1 cellular context compared by ENCODE assay signal in the genomic region with DNA sequence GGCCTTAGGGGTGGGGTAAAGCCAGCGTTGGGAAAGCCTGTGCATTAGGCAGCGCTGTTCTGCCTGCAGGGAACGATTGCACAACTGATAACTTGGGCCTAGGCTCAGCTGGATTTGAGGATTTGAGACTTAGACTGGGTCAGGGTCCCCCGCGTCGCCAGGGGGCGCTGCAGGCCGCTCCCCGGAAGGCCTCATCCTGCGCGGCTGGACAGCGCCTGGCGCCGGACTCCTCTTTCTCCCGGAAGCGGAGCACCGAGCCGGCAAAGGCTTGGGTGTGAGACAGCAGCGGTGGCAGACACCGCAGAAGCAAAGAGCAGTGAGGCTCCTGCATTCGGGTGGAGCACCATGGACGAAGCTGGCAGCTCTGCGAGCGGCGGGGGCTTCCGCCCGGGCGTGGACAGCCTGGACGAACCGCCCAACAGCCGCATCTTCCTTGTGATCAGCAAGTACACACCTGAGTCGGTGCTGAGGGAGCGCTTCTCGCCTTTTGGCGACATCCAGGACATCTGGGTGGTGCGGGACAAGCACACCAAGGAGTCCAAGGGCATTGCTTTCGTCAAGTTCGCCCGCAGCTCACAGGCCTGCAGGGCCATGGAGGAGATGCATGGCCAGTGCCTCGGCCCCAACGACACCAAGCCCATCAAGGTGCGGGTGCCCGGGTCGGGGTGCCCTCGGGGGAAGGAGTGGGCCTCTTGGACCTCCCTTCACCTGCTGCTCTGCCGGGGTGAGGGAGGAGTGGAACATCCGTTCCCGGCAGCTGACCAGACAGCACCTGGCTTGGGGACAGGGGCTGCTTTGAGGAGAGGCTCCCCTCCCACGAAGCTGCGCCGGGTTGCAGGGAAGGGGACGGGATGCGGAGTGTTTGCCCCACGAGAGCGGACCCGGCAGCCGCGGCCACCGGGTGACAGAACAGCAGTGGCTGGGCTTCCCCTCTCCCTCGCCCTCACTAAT.
TF ChIP-seq lines count a peak whose summit lies in the region.

A gene with protein sequence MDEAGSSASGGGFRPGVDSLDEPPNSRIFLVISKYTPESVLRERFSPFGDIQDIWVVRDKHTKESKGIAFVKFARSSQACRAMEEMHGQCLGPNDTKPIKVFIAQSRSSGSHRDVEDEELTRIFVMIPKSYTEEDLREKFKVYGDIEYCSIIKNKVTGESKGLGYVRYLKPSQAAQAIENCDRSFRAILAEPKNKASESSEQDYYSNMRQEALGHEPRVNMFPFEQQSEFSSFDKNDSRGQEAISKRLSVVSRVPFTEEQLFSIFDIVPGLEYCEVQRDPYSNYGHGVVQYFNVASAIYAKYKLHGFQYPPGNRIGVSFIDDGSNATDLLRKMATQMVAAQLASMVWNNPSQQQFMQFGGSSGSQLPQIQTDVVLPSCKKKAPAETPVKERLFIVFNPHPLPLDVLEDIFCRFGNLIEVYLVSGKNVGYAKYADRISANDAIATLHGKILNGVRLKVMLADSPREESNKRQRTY (plus strand): TSS at position 236 of the 951 bp plus-strand sequence. CDS start 110 bp downstream, at position 346.

TF ChIP-seq in HepG2, 621 proteins besides CTCF, POLR2A, EP300 and RAD21 (continued from another document and continues in another):
- TF ChIP-seq, protein P1, sequence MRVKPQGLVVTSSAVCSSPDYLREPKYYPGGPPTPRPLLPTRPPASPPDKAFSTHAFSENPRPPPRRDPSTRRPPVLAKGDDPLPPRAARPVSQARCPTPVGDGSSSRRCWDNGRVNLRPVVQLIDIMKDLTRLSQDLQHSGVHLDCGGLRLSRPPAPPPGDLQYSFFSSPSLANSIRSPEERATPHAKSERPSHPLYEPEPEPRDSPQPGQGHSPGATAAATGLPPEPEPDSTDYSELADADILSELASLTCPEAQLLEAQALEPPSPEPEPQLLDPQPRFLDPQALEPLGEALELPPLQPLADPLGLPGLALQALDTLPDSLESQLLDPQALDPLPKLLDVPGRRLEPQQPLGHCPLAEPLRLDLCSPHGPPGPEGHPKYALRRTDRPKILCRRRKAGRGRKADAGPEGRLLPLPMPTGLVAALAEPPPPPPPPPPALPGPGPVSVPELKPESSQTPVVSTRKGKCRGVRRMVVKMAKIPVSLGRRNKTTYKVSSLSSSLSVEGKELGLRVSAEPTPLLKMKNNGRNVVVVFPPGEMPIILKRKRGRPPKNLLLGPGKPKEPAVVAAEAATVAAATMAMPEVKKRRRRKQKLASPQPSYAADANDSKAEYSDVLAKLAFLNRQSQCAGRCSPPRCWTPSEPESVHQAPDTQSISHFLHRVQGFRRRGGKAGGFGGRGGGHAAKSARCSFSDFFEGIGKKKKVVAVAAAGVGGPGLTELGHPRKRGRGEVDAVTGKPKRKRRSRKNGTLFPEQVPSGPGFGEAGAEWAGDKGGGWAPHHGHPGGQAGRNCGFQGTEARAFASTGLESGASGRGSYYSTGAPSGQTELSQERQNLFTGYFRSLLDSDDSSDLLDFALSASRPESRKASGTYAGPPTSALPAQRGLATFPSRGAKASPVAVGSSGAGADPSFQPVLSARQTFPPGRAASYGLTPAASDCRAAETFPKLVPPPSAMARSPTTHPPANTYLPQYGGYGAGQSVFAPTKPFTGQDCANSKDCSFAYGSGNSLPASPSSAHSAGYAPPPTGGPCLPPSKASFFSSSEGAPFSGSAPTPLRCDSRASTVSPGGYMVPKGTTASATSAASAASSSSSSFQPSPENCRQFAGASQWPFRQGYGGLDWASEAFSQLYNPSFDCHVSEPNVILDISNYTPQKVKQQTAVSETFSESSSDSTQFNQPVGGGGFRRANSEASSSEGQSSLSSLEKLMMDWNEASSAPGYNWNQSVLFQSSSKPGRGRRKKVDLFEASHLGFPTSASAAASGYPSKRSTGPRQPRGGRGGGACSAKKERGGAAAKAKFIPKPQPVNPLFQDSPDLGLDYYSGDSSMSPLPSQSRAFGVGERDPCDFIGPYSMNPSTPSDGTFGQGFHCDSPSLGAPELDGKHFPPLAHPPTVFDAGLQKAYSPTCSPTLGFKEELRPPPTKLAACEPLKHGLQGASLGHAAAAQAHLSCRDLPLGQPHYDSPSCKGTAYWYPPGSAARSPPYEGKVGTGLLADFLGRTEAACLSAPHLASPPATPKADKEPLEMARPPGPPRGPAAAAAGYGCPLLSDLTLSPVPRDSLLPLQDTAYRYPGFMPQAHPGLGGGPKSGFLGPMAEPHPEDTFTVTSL (CRISPR knock-in tag; IDR thresholded peaks at IDR 0.05; ENCODE audit: borderline replicate concordance) = no peak
- TF ChIP-seq IRX3 (CRISPR knock-in tag; IDR thresholded peaks at IDR 0.05; ENCODE audit: borderline replicate concordance, low read depth) = peak; percentile 54; the same call in 1 of the 2 replicates
- TF ChIP-seq HMGA1 (CRISPR knock-in tag; conservative IDR thresholded peaks at IDR 0.05) = no peak
- TF ChIP-seq, protein P2, sequence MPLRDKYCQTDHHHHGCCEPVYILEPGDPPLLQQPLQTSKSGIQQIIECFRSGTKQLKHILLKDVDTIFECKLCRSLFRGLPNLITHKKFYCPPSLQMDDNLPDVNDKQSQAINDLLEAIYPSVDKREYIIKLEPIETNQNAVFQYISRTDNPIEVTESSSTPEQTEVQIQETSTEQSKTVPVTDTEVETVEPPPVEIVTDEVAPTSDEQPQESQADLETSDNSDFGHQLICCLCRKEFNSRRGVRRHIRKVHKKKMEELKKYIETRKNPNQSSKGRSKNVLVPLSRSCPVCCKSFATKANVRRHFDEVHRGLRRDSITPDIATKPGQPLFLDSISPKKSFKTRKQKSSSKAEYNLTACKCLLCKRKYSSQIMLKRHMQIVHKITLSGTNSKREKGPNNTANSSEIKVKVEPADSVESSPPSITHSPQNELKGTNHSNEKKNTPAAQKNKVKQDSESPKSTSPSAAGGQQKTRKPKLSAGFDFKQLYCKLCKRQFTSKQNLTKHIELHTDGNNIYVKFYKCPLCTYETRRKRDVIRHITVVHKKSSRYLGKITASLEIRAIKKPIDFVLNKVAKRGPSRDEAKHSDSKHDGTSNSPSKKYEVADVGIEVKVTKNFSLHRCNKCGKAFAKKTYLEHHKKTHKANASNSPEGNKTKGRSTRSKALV (CRISPR knock-in tag; IDR thresholded peaks at IDR 0.05) = peak; percentile 94
- no peak for TF ChIP-seq MBD4 (IDR thresholded peaks at IDR 0.05; ENCODE audit: borderline replicate concordance, low read length)
- TF ChIP-seq FOXJ3 (CRISPR knock-in tag; IDR thresholded peaks at IDR 0.05; ENCODE audit: borderline replicate concordance) = peak; percentile 65; the same call in 1 of the 2 replicates
- TF ChIP-seq ZNF225 (CRISPR knock-in tag; IDR thresholded peaks at IDR 0.05) = peak; percentile 96; the same call in 1 of the 2 replicates
- TF ChIP-seq NFYB (CRISPR knock-in tag; IDR thresholded peaks at IDR 0.05) = peak; percentile 39
- TF ChIP-seq, protein P3, sequence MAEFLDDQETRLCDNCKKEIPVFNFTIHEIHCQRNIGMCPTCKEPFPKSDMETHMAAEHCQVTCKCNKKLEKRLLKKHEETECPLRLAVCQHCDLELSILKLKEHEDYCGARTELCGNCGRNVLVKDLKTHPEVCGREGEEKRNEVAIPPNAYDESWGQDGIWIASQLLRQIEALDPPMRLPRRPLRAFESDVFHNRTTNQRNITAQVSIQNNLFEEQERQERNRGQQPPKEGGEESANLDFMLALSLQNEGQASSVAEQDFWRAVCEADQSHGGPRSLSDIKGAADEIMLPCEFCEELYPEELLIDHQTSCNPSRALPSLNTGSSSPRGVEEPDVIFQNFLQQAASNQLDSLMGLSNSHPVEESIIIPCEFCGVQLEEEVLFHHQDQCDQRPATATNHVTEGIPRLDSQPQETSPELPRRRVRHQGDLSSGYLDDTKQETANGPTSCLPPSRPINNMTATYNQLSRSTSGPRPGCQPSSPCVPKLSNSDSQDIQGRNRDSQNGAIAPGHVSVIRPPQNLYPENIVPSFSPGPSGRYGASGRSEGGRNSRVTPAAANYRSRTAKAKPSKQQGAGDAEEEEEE (CRISPR knock-in tag; IDR thresholded peaks at IDR 0.05; ENCODE audit: borderline replicate concordance) = peak; percentile 70; the same call in 1 of the 2 replicates
- TF ChIP-seq SAFB2 (CRISPR knock-in tag; IDR thresholded peaks at IDR 0.05; ENCODE audit: borderline replicate concordance, low read depth) = peak; percentile 87; the same call in 1 of the 2 replicates
- TF ChIP-seq, protein P4, sequence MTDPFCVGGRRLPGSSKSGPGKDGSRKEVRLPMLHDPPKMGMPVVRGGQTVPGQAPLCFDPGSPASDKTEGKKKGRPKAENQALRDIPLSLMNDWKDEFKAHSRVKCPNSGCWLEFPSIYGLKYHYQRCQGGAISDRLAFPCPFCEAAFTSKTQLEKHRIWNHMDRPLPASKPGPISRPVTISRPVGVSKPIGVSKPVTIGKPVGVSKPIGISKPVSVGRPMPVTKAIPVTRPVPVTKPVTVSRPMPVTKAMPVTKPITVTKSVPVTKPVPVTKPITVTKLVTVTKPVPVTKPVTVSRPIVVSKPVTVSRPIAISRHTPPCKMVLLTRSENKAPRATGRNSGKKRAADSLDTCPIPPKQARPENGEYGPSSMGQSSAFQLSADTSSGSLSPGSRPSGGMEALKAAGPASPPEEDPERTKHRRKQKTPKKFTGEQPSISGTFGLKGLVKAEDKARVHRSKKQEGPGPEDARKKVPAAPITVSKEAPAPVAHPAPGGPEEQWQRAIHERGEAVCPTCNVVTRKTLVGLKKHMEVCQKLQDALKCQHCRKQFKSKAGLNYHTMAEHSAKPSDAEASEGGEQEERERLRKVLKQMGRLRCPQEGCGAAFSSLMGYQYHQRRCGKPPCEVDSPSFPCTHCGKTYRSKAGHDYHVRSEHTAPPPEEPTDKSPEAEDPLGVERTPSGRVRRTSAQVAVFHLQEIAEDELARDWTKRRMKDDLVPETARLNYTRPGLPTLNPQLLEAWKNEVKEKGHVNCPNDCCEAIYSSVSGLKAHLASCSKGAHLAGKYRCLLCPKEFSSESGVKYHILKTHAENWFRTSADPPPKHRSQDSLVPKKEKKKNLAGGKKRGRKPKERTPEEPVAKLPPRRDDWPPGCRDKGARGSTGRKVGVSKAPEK (CRISPR knock-in tag; IDR thresholded peaks at IDR 0.05; ENCODE audit: borderline replicate concordance) = peak; percentile 99; the same call in 1 of the 2 replicates
- peak; percentile 98 for TF ChIP-seq ZNF614 (CRISPR knock-in tag; IDR thresholded peaks at IDR 0.05; ENCODE audit: borderline replicate concordance)
- TF ChIP-seq ZNF124 (CRISPR knock-in tag; IDR thresholded peaks at IDR 0.05) = peak; percentile 99
- peak; percentile 87 for TF ChIP-seq ZNF430 (CRISPR knock-in tag; IDR thresholded peaks at IDR 0.05)
- no peak for TF ChIP-seq NFIB (CRISPR knock-in tag; IDR thresholded peaks at IDR 0.05; ENCODE audit: borderline replicate concordance)
- peak; percentile 46; the same call in 1 of the 2 replicates for TF ChIP-seq SMC3 (IDR thresholded peaks at IDR 0.05; ENCODE audit: low read length)
- peak; percentile 93; the same call in 1 of the 2 replicates for TF ChIP-seq GLI4 (CRISPR knock-in tag; IDR thresholded peaks at IDR 0.05; ENCODE audit: borderline replicate concordance)
- TF ChIP-seq, protein P5, sequence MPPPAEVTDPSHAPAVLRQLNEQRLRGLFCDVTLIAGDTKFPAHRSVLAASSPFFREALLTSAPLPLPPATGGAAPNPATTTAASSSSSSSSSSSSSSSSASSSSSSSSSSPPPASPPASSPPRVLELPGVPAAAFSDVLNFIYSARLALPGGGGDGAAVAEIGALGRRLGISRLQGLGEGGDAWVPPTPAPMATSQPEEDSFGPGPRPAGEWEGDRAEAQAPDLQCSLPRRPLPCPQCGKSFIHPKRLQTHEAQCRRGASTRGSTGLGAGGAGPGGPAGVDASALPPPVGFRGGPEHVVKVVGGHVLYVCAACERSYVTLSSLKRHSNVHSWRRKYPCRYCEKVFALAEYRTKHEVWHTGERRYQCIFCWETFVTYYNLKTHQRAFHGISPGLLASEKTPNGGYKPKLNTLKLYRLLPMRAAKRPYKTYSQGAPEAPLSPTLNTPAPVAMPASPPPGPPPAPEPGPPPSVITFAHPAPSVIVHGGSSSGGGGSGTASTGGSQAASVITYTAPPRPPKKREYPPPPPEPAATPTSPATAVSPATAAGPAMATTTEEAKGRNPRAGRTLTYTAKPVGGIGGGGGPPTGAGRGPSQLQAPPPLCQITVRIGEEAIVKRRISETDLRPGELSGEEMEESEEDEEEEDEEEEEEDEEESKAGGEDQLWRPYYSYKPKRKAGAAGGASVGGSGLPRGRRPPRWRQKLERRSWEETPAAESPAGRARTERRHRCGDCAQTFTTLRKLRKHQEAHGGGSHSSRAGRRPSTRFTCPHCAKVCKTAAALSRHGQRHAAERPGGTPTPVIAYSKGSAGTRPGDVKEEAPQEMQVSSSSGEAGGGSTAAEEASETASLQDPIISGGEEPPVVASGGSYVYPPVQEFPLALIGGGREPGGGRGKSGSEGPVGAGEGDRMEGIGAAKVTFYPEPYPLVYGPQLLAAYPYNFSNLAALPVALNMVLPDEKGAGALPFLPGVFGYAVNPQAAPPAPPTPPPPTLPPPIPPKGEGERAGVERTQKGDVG (CRISPR knock-in tag; IDR thresholded peaks at IDR 0.05; ENCODE audit: borderline replicate concordance) = peak; percentile 49; the same call in 1 of the 2 replicates
- TF ChIP-seq ZNF816 (CRISPR knock-in tag; IDR thresholded peaks at IDR 0.05; ENCODE audit: borderline replicate concordance) = no peak; the same call in 1 of the 2 replicates
- TF ChIP-seq FOXO1 (CRISPR knock-in tag; IDR thresholded peaks at IDR 0.05) = peak; percentile 19; the same call in 1 of the 2 replicates
- no peak for TF ChIP-seq ZNF10 (CRISPR knock-in tag; IDR thresholded peaks at IDR 0.05; ENCODE audit: borderline replicate concordance, low read depth)
- 0 out of 2 replicates have a peak, but pooled peaks have one; percentile 46 for TF ChIP-seq PCBP1 (IDR thresholded peaks at IDR 0.05; ENCODE audit: borderline replicate concordance, low read depth, low read length)
- TF ChIP-seq ZFP36L1 (CRISPR knock-in tag; IDR thresholded peaks at IDR 0.05) = peak; percentile 91; the same call in 1 of the 2 replicates
- no peak for TF ChIP-seq TBP (CRISPR knock-in tag; IDR thresholded peaks at IDR 0.05)
- TF ChIP-seq ZNF468 (CRISPR knock-in tag; IDR thresholded peaks at IDR 0.05) = no peak; the same call in 1 of the 2 replicates
- TF ChIP-seq, protein P6, sequence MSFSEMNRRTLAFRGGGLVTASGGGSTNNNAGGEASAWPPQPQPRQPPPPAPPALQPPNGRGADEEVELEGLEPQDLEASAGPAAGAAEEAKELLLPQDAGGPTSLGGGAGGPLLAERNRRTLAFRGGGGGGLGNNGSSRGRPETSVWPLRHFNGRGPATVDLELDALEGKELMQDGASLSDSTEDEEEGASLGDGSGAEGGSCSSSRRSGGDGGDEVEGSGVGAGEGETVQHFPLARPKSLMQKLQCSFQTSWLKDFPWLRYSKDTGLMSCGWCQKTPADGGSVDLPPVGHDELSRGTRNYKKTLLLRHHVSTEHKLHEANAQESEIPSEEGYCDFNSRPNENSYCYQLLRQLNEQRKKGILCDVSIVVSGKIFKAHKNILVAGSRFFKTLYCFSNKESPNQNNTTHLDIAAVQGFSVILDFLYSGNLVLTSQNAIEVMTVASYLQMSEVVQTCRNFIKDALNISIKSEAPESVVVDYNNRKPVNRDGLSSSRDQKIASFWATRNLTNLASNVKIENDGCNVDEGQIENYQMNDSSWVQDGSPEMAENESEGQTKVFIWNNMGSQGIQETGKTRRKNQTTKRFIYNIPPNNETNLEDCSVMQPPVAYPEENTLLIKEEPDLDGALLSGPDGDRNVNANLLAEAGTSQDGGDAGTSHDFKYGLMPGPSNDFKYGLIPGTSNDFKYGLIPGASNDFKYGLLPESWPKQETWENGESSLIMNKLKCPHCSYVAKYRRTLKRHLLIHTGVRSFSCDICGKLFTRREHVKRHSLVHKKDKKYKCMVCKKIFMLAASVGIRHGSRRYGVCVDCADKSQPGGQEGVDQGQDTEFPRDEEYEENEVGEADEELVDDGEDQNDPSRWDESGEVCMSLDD (CRISPR knock-in tag; IDR thresholded peaks at IDR 0.05; ENCODE audit: borderline replicate concordance) = peak; percentile 60; the same call in 1 of the 2 replicates
- peak; percentile 39; the same call in 1 of the 2 replicates for TF ChIP-seq SP5 (CRISPR knock-in tag; IDR thresholded peaks at IDR 0.05; ENCODE audit: borderline replicate concordance, low read depth)
- peak; percentile 33 for TF ChIP-seq HNF4A (CRISPR knock-in tag; IDR thresholded peaks at IDR 0.05)
- TF ChIP-seq ZNF431 (CRISPR knock-in tag; IDR thresholded peaks at IDR 0.05; ENCODE audit: borderline replicate concordance, low read depth) = peak; percentile 90; the same call in 1 of the 2 replicates
- peak; percentile 99 for TF ChIP-seq KDM2A (CRISPR knock-in tag; IDR thresholded peaks at IDR 0.05; ENCODE audit: borderline replicate concordance, low read depth)
